In genomic region chr6:40425192-40425919, GRCh38 we compare ENCODE assay signal across 13 cellular contexts.
DNase-seq lines count a peak whose midpoint lies in the region; ATAC-seq and TF ChIP-seq lines count a peak whose summit lies in the region.
"Had no signal": no experiment of that assay in that cellular context is flagged by ENCODE, and none has a peak within 500 bp of the region (broad histone marks: within the 10 kb centered on the region; RNA-seq: fewer than 3 reads in every experiment).

No MANE protein-coding gene starts in this region.

- peak overlapping the region; percentile 43 for H3K27ac Mint-ChIP-seq in activated naive CD8-positive, alpha-beta T cell treated with anti-CD3 and anti-CD28 coated beads, Interleukin-2, amount 10 ng/mL, durations not matched to agents 7 days and 5 days
- H3K27ac Mint-ChIP-seq in activated naive CD8-positive, alpha-beta T cell treated with anti-CD3 and anti-CD28 coated beads for 36 hours: no peak overlapping the region
- H3K27ac Mint-ChIP-seq: activated T-cell treated with anti-CD3 and anti-CD28 coated beads, Interleukin-2, amount 50 U/mL, for 24 hours had no signal

- H3K4me3 ChIP-seq in left ventricle myocardium inferior: no peak overlapping the region
- H3K4me3 ChIP-seq in stomach: no peak overlapping the region

- TF ChIP-seq EP300 in stomach (IDR thresholded peaks at IDR 0.05): no peak

- intact Hi-C loops in left ventricle myocardium inferior (cut with micrococcal nuclease) (no loop called here), stomach (cut with DNase I; ENCODE audit: low total_unique reads) (no loop called here)

- ATAC-seq in activated naive CD8-positive, alpha-beta T cell treated with anti-CD3 and anti-CD28 coated beads, Interleukin-2, amount 10 ng/mL, durations not matched to agents 7 days and 5 days (ENCODE audit: low read depth): no peak
- no peak for ATAC-seq in GM19023 (IDR thresholded peaks at IDR 0.05; ENCODE audit: unreplicated experiment)

- 49 to 76% (median 57%) methylated on average over 3 to 4 of the region's 4 CpGs for WGBS in stomach, 5 donors

- no peak for TF ChIP-seq POLR2A in stomach (IDR thresholded peaks at IDR 0.05)

- H3K4me1 ChIP-seq in left ventricle myocardium inferior (peaks cover 25% of the 10 kb centered on the region), stomach (peaks cover 0 to 19% (median 5%) of the 10 kb centered on the region in 4 donors)

- peaks cover 23% of the 10 kb centered on the region for H3K27me3 Mint-ChIP-seq in activated naive CD8-positive, alpha-beta T cell treated with anti-CD3 and anti-CD28 coated beads, Interleukin-2, amount 10 ng/mL, durations not matched to agents 7 days and 5 days
- no peaks in the 10 kb centered on the region for H3K27me3 Mint-ChIP-seq in activated naive CD8-positive, alpha-beta T cell treated with anti-CD3 and anti-CD28 coated beads for 36 hours
- H3K27me3 Mint-ChIP-seq: activated T-cell treated with anti-CD3 and anti-CD28 coated beads, Interleukin-2, amount 50 U/mL, for 24 hours had no signal

- POLR2A ChIA-PET in activated naive CD8-positive, alpha-beta T cell treated with anti-CD3 and anti-CD28 coated beads, Interleukin-2, amount 10 ng/mL, durations not matched to agents 7 days and 5 days (lab: Charles Lee): no interaction called here

- H3K9me3 Mint-ChIP-seq in activated naive CD8-positive, alpha-beta T cell treated with anti-CD3 and anti-CD28 coated beads, Interleukin-2, amount 10 ng/mL, durations not matched to agents 7 days and 5 days: no peaks in the 10 kb centered on the region
- H3K9me3 Mint-ChIP-seq in activated naive CD8-positive, alpha-beta T cell treated with anti-CD3 and anti-CD28 coated beads for 36 hours: no peaks in the 10 kb centered on the region
- H3K9me3 Mint-ChIP-seq: activated T-cell treated with anti-CD3 and anti-CD28 coated beads, Interleukin-2, amount 50 U/mL, for 24 hours; type B pancreatic cell had no signal

- no peak overlapping the region for H3K4me3 Mint-ChIP-seq in activated naive CD8-positive, alpha-beta T cell treated with anti-CD3 and anti-CD28 coated beads, Interleukin-2, amount 10 ng/mL, durations not matched to agents 7 days and 5 days
- no peak overlapping the region for H3K4me3 Mint-ChIP-seq in activated naive CD8-positive, alpha-beta T cell treated with anti-CD3 and anti-CD28 coated beads for 36 hours
- H3K4me3 Mint-ChIP-seq: activated T-cell treated with anti-CD3 and anti-CD28 coated beads, Interleukin-2, amount 50 U/mL, for 24 hours; type B pancreatic cell had no signal

- no peaks in the 10 kb centered on the region for H3K9me3 ChIP-seq in left ventricle myocardium inferior (replicated peaks)
- H3K9me3 ChIP-seq in stomach: no peaks in the 10 kb centered on the region

- H3K27ac ChIP-seq in left ventricle myocardium inferior (replicated peaks): peak overlapping the region; percentile 71
- H3K27ac ChIP-seq in stomach: peak overlapping the region in 1 of 5 donors; percentile 29

- TF ChIP-seq CTCF in left ventricle myocardium inferior (IDR thresholded peaks at IDR 0.05; ENCODE audit: borderline replicate concordance) (no peak), stomach (IDR thresholded peaks at IDR 0.05) (no peak)

- DNase-seq in activated naive CD8-positive, alpha-beta T cell treated with anti-CD3 and anti-CD28 coated beads, Interleukin-2, amount 10 ng/mL, durations not matched to agents 7 days and 5 days: no peak
- no peak for DNase-seq in activated naive CD8-positive, alpha-beta T cell treated with anti-CD3 and anti-CD28 coated beads for 36 hours
- DNase-seq in NCI-H69 (lab: John Stamatoyannopoulos, UW): peak; percentile 97
- peak; percentile 40 for DNase-seq in left ventricle myocardium inferior
- peak; percentile 46 for DNase-seq in stomach
- no peak for DNase-seq in stimulated activated CD4-positive, alpha-beta T cell treated with anti-CD3 and anti-CD28 coated beads, Interleukin-4, amount 100 ng/mL, for 24 hours
- no peak for DNase-seq in T1000 (lab: John Stamatoyannopoulos, UW)
- DNase-seq: ACHN; activated T-cell treated with anti-CD3 and anti-CD28 coated beads, Interleukin-2, amount 50 U/mL, for 24 hours; foreskin fibroblast; NK-92 treated with Interleukin-12 subunit alpha and Interleukin-12 subunit beta, amount 100 ng/mL, for 24 hours had no signal

- no peaks in the 10 kb centered on the region for H3K36me3 ChIP-seq in left ventricle myocardium inferior
- H3K36me3 ChIP-seq in stomach: no peaks in the 10 kb centered on the region

- H3K4me1 Mint-ChIP-seq in activated naive CD8-positive, alpha-beta T cell treated with anti-CD3 and anti-CD28 coated beads, Interleukin-2, amount 10 ng/mL, durations not matched to agents 7 days and 5 days: no peaks in the 10 kb centered on the region
- H3K4me1 Mint-ChIP-seq in activated naive CD8-positive, alpha-beta T cell treated with anti-CD3 and anti-CD28 coated beads for 36 hours: no peaks in the 10 kb centered on the region

- no peaks in the 10 kb centered on the region for H3K36me3 Mint-ChIP-seq in activated naive CD8-positive, alpha-beta T cell treated with anti-CD3 and anti-CD28 coated beads, Interleukin-2, amount 10 ng/mL, durations not matched to agents 7 days and 5 days
- H3K36me3 Mint-ChIP-seq in activated naive CD8-positive, alpha-beta T cell treated with anti-CD3 and anti-CD28 coated beads for 36 hours: no peaks in the 10 kb centered on the region
- H3K36me3 Mint-ChIP-seq: type B pancreatic cell had no signal

- H3K27me3 ChIP-seq in left ventricle myocardium inferior (ENCODE audit: low read depth) (peaks cover 80% of the 10 kb centered on the region), stomach (no peaks in the 10 kb centered on the region)

Comparison
In these comparisons a context has a peak if more than half of its experiments do, and no peak if none do; other contexts are left out.
1. DNase-seq: peak in NCI-H69 (single experiment), left ventricle myocardium inferior (single experiment) and stomach (single experiment); none in activated naive CD8-positive, alpha-beta T cell treated with anti-CD3 and anti-CD28 coated beads, Interleukin-2, amount 10 ng/mL, durations not matched to agents 7 days and 5 days (single experiment), activated naive CD8-positive, alpha-beta T cell treated with anti-CD3 and anti-CD28 coated beads for 36 hours (single experiment), stimulated activated CD4-positive, alpha-beta T cell treated with anti-CD3 and anti-CD28 coated beads, Interleukin-4, amount 100 ng/mL, for 24 hours (single experiment) and T1000 (single experiment).